Comparison of ENCODE assay signal across 19 cellular contexts in genomic region chr2:37215255-37215654, GRCh38. TPM values are rescaled to one million over a fixed set of nuclear protein-coding genes. Genes with fewer than 3 reads are reported as not detected.
A peak's percentile ranks its signal among the peaks of the same experiment; 100 is the strongest.
DNase-seq lines count a peak whose midpoint lies in the region; TF ChIP-seq lines count a peak whose summit lies in the region.
"Had no signal": no experiment of that assay in that cellular context is flagged by ENCODE, and none has a peak within 500 bp of the region (broad histone marks: within the 10 kb centered on the region; RNA-seq: fewer than 3 reads in every experiment).

No MANE protein-coding gene starts in this region.

- no peak overlapping the region for H3K4me3 ChIP-seq in SK-N-MC
- H3K4me3 ChIP-seq in fibroblast of pulmonary artery (replicated peaks; ENCODE audit: low read depth, low read length): no peak overlapping the region
- H3K4me3 ChIP-seq in thyroid gland (replicated peaks in 1 of 3): no peak overlapping the region
- no peak overlapping the region for H3K4me3 ChIP-seq in ovary
- H3K4me3 ChIP-seq: upper lobe of left lung had no signal

- H3K9ac ChIP-seq in SK-N-MC (ENCODE audit: insufficient read length): peak overlapping the region; percentile 43
- H3K9ac ChIP-seq: parathyroid adenoma had no signal

- CTCF ChIA-PET in activated naive CD4-positive, alpha-beta T cell treated with anti-CD3 and anti-CD28 coated beads, Interleukin-2, amount 10 ng/mL, durations not matched to agents 7 days and 5 days (lab: Charles Lee): no interaction called here

- H3K4me1 ChIP-seq in thyroid gland: no peaks in the 10 kb centered on the region
- H3K4me1 ChIP-seq in ovary (ENCODE audit: insufficient read depth): no peaks in the 10 kb centered on the region
- H3K4me1 ChIP-seq: parathyroid adenoma, upper lobe of left lung had no signal

- H3K9me3 ChIP-seq in SK-N-MC (ENCODE audit: low read depth, low read length): peaks cover 2% of the 10 kb centered on the region
- no peaks in the 10 kb centered on the region for H3K9me3 ChIP-seq in thyroid gland
- H3K9me3 ChIP-seq in ovary: no peaks in the 10 kb centered on the region
- H3K9me3 ChIP-seq: BE2C, upper lobe of left lung had no signal

- no peak for TF ChIP-seq EP300 in ovary (IDR thresholded peaks at IDR 0.05)

- no peak for DNase-seq in activated naive CD4-positive, alpha-beta T cell treated with anti-CD3 and anti-CD28 coated beads, Interleukin-2, amount 10 ng/mL, durations not matched to agents 7 days and 5 days
- DNase-seq in SK-N-MC (ENCODE audit: low read depth, low spot score): no peak
- DNase-seq in fibroblast of pulmonary artery (ENCODE audit: low read depth): peak; percentile 30
- DNase-seq in thyroid gland: no peak
- no peak for DNase-seq in retina
- DNase-seq in NCI-H510A (lab: John Stamatoyannopoulos, UW): no peak
- no peak for DNase-seq in ovary
- DNase-seq: amygdala, BE2C, DMS79, foreskin fibroblast, immature natural killer cell, NCI-H146, NCI-H69, upper lobe of left lung had no signal

- H3K27ac Mint-ChIP-seq in activated naive CD4-positive, alpha-beta T cell treated with anti-CD3 and anti-CD28 coated beads, Interleukin-2, amount 50 U/mL, for 24 hours: peak overlapping the region; percentile 23
- H3K27ac Mint-ChIP-seq in activated naive CD4-positive, alpha-beta T cell treated with anti-CD3 and anti-CD28 coated beads, Interleukin-2, amount 10 ng/mL, durations not matched to agents 7 days and 5 days: no peak overlapping the region
- H3K27ac Mint-ChIP-seq: immature natural killer cell had no signal

- H3K4me3 Mint-ChIP-seq in activated naive CD4-positive, alpha-beta T cell treated with anti-CD3 and anti-CD28 coated beads, Interleukin-2, amount 50 U/mL, for 24 hours: no peak overlapping the region
- H3K4me3 Mint-ChIP-seq in activated naive CD4-positive, alpha-beta T cell treated with anti-CD3 and anti-CD28 coated beads, Interleukin-2, amount 10 ng/mL, durations not matched to agents 7 days and 5 days: no peak overlapping the region
- H3K4me3 Mint-ChIP-seq: immature natural killer cell had no signal

- H3K27me3 Mint-ChIP-seq in activated naive CD4-positive, alpha-beta T cell treated with anti-CD3 and anti-CD28 coated beads, Interleukin-2, amount 50 U/mL, for 24 hours: no peaks in the 10 kb centered on the region
- H3K27me3 Mint-ChIP-seq in activated naive CD4-positive, alpha-beta T cell treated with anti-CD3 and anti-CD28 coated beads, Interleukin-2, amount 10 ng/mL, durations not matched to agents 7 days and 5 days: no peaks in the 10 kb centered on the region

- TF ChIP-seq CTCF in fibroblast of pulmonary artery (IDR thresholded peaks at IDR 0.05; ENCODE audit: low read length, missing control alignments): no peak
- no peak for TF ChIP-seq CTCF in thyroid gland (IDR thresholded peaks at IDR 0.05)
- no peak for TF ChIP-seq CTCF in ovary (IDR thresholded peaks at IDR 0.05)

- H3K9me3 Mint-ChIP-seq in activated naive CD4-positive, alpha-beta T cell treated with anti-CD3 and anti-CD28 coated beads, Interleukin-2, amount 50 U/mL, for 24 hours: no peaks in the 10 kb centered on the region
- no peaks in the 10 kb centered on the region for H3K9me3 Mint-ChIP-seq in activated naive CD4-positive, alpha-beta T cell treated with anti-CD3 and anti-CD28 coated beads, Interleukin-2, amount 10 ng/mL, durations not matched to agents 7 days and 5 days

- H3K27me3 ChIP-seq in thyroid gland (no peaks in the 10 kb centered on the region), ovary (no peaks in the 10 kb centered on the region)
- H3K27me3 ChIP-seq: BE2C, upper lobe of left lung had no signal

- H3K4me1 Mint-ChIP-seq in activated naive CD4-positive, alpha-beta T cell treated with anti-CD3 and anti-CD28 coated beads, Interleukin-2, amount 50 U/mL, for 24 hours: peaks cover 5% of the 10 kb centered on the region
- H3K4me1 Mint-ChIP-seq in activated naive CD4-positive, alpha-beta T cell treated with anti-CD3 and anti-CD28 coated beads, Interleukin-2, amount 10 ng/mL, durations not matched to agents 7 days and 5 days: peaks cover 3% of the 10 kb centered on the region
- H3K4me1 Mint-ChIP-seq: immature natural killer cell had no signal

- intact Hi-C loops in thyroid gland (cut with DNase I) (no loop called here), ovary (cut with DNase I) (no loop called here)

- peaks cover 33% of the 10 kb centered on the region for H3K36me3 Mint-ChIP-seq in activated naive CD4-positive, alpha-beta T cell treated with anti-CD3 and anti-CD28 coated beads, Interleukin-2, amount 50 U/mL, for 24 hours
- peaks cover 52% of the 10 kb centered on the region for H3K36me3 Mint-ChIP-seq in activated naive CD4-positive, alpha-beta T cell treated with anti-CD3 and anti-CD28 coated beads, Interleukin-2, amount 10 ng/mL, durations not matched to agents 7 days and 5 days

- 84 to 89% methylated on average over 1 of the region's 1 CpG for WGBS in thyroid gland, 2 donors
- 84 to 88% (median 88%) methylated on average over 1 of the region's 1 CpG for WGBS in ovary, 3 donors

- H3K36me3 ChIP-seq in SK-N-MC (ENCODE audit: insufficient read depth, low read length) (peaks cover 92% of the 10 kb centered on the region), thyroid gland (peaks cover 9 to 23% of the 10 kb centered on the region in 2 donors), ovary (no peaks in the 10 kb centered on the region)

- TF ChIP-seq POLR2A in thyroid gland (IDR thresholded peaks at IDR 0.05) (no peak), ovary (IDR thresholded peaks at IDR 0.05) (no peak)

- peak overlapping the region; percentile 79 for H3K27ac ChIP-seq in SK-N-MC
- peak overlapping the region in 2 of 3 donors; percentile 37 to 46 for H3K27ac ChIP-seq in thyroid gland
- H3K27ac ChIP-seq in ovary: no peak overlapping the region
- H3K27ac ChIP-seq: parathyroid adenoma had no signal

RNA-seq across cellular contexts. Expression of gene CEBPZ, which starts 16.1 kb away (rescaled TPM):
- total RNA-seq in thyroid gland: 10 to 100 TPM; 31.4 to 46.1 (median 34.5) TPM
- total RNA-seq in ovary: 10 to 100 TPM; 27.0 to 56.5 (median 49.3) TPM
- 10 to 100 TPM; 24.0 to 41.8 TPM for polyA plus RNA-seq in ovary

RNA-seq across cellular contexts. Expression of gene NDUFAF7, which starts 16.2 kb away (rescaled TPM):
- 10 to 100 TPM; 11.5 to 23.1 (median 19.1) TPM for total RNA-seq in thyroid gland
- 10 to 100 TPM; 12.3 to 17.9 (median 14.7) TPM for total RNA-seq in ovary
- polyA plus RNA-seq in ovary: 10 to 100 TPM; 11.3 to 11.5 TPM

RNA-seq across cellular contexts. Expression of gene CEBPZOS, which starts 19.0 kb away (rescaled TPM):
- 10 to 100 TPM; 21.0 to 34.2 (median 29.3) TPM for total RNA-seq in thyroid gland
- total RNA-seq in ovary: 10 to 100 TPM; 22.6 to 47.4 (median 44.8) TPM
- polyA plus RNA-seq in ovary: 10 to 100 TPM; 33.0 to 41.1 TPM

RNA-seq across cellular contexts. Expression of gene SULT6B1, which starts 26.8 kb away (rescaled TPM):
- total RNA-seq in thyroid gland (not detected), ovary (not detected)
- polyA plus RNA-seq in ovary: not detected
- total RNA-seq: dermis microvascular lymphatic vessel endothelial cell, Right ventricle myocardium inferior, upper lobe of left lung had no signal
- polyA plus RNA-seq: immature natural killer cell had no signal

RNA-seq across cellular contexts. Expression of gene EIF2AK2, which starts 58.5 kb away (rescaled TPM):
- total RNA-seq in thyroid gland (10 to 100 TPM; 28.6 to 41.7 (median 31.0) TPM), ovary (10 to 100 TPM; 18.8 to 63.2 (median 44.2) TPM)
- polyA plus RNA-seq in ovary: 10 to 100 TPM; 12.0 to 39.4 TPM

Comparison
In these comparisons a context has a peak if more than half of its experiments do, and no peak if none do; other contexts are left out.
1. H3K27ac ChIP-seq: peak in SK-N-MC (single experiment) and thyroid gland (2 of 3); none in ovary (0 of 2).